Comparison of ENCODE assay signal across 22 cellular contexts in genomic region chr20:4261333-4262284, GRCh38. TPM values are rescaled to one million over a fixed set of nuclear protein-coding genes. Genes with fewer than 3 reads are reported as not detected.
DNase-seq lines count a peak whose midpoint lies in the region; ATAC-seq and TF ChIP-seq lines count a peak whose summit lies in the region.
"Had no signal": no experiment of that assay in that cellular context is flagged by ENCODE, and none has a peak within 500 bp of the region (broad histone marks: within the 10 kb centered on the region; RNA-seq: fewer than 3 reads in every experiment).

No MANE protein-coding gene starts in this region.

- no CpG with 5 or more reads among the region's 9 CpGs for WGBS in H9 (ENCODE audit: extremely low coverage, insufficient read length, low lambda C conversion rate)
- 81% methylated on average over 9 of the region's 9 CpGs for WGBS in sigmoid colon, 2 donors
- WGBS in right cardiac atrium = 81% methylated on average over 9 of the region's 9 CpGs

- H3K23ac ChIP-seq in H9 (ENCODE audit: insufficient read length, low read depth, low read length) = no peak overlapping the region

- H3K9me3 ChIP-seq in H9 (ENCODE audit: control insufficient read depth, low read depth, low read length) (no peaks in the 10 kb centered on the region), sigmoid colon (no peaks in the 10 kb centered on the region), right cardiac atrium (ENCODE audit: control insufficient read depth, low read length) (no peaks in the 10 kb centered on the region)
- H3K9me3 ChIP-seq: left ventricle myocardium inferior, right atrium auricular region, upper lobe of left lung had no signal

- no peak overlapping the region for H4K5ac ChIP-seq in H9 (ENCODE audit: insufficient read length, low read depth, low read length)

- no peak overlapping the region for H2AK5ac ChIP-seq in H9 (ENCODE audit: insufficient read length, low read length)

- no peak overlapping the region for H3K14ac ChIP-seq in H9 (ENCODE audit: insufficient read depth, low read length)

- H3K18ac ChIP-seq in H9 (ENCODE audit: insufficient read length, low read depth, low read length) = no peak overlapping the region

- no peak overlapping the region for H3T11ph ChIP-seq in H9 (ENCODE audit: low read length)

- H3K27ac ChIP-seq in H9 (ENCODE audit: insufficient read length, low read depth, low read length) (no peak overlapping the region), sigmoid colon (no peak overlapping the region), right cardiac atrium (ENCODE audit: low read length) (no peak overlapping the region)
- H3K27ac ChIP-seq: left ventricle myocardium inferior, right atrium auricular region, stomach, upper lobe of left lung had no signal

- no peaks in the 10 kb centered on the region for H3K36me3 ChIP-seq in sigmoid colon
- H3K36me3 ChIP-seq: left ventricle myocardium inferior, right atrium auricular region, stomach, upper lobe of left lung had no signal

- H4K8ac ChIP-seq in H9 (replicated peaks; ENCODE audit: insufficient read length, low read depth, low read length) = no peak overlapping the region

- no peaks in the 10 kb centered on the region for H3K23me2 ChIP-seq in H9 (ENCODE audit: insufficient read length, low read depth, low read length, poor library complexity, severe bottlenecking)

- H3K9me3 Mint-ChIP-seq in H9 = peaks cover 14 to 20% of the 10 kb centered on the region in 2 experiments

- no peaks in the 10 kb centered on the region for H3K27me3 ChIP-seq in H9 (ENCODE audit: insufficient read depth, low read length)
- no peaks in the 10 kb centered on the region for H3K27me3 ChIP-seq in sigmoid colon
- peaks cover 2% of the 10 kb centered on the region for H3K27me3 ChIP-seq in right cardiac atrium (ENCODE audit: control insufficient read depth, insufficient read depth)
- H3K27me3 ChIP-seq: right atrium auricular region, upper lobe of left lung had no signal

- no peak overlapping the region for H2BK15ac ChIP-seq in H9 (ENCODE audit: low read depth, low read length)

- H4K91ac ChIP-seq in H9 (ENCODE audit: insufficient read length, low read depth, low read length) = no peak overlapping the region

- H2AFZ ChIP-seq in H9 (ENCODE audit: low read length) = no peak overlapping the region

- H3K4me2 ChIP-seq in H9 (ENCODE audit: insufficient read depth, insufficient read length, low read length) = no peak overlapping the region

- H3K27me3 Mint-ChIP-seq in H9 (ENCODE audit: low read depth) = peaks cover 13% of the 10 kb centered on the region

- no peak overlapping the region for H3K4ac ChIP-seq in H9 (ENCODE audit: low read depth, low read length)

- no peak overlapping the region for H2BK12ac ChIP-seq in H9 (ENCODE audit: insufficient read length, low read depth, low read length)

- peaks cover 7% of the 10 kb centered on the region; the same call in 1 of the 2 replicates for H3K4me1 ChIP-seq in H9 (ENCODE audit: insufficient read depth, low read length)
- no peaks in the 10 kb centered on the region for H3K4me1 ChIP-seq in sigmoid colon
- H3K4me1 ChIP-seq in right cardiac atrium (ENCODE audit: control insufficient read depth, insufficient read depth, low read length) = no peaks in the 10 kb centered on the region
- H3K4me1 ChIP-seq: left ventricle myocardium inferior, right atrium auricular region, stomach, upper lobe of left lung had no signal

- H3K9ac ChIP-seq in H9 (ENCODE audit: extremely low read depth, insufficient read length, low read length) = no peak overlapping the region

- no peak for TF ChIP-seq EP300 in sigmoid colon (IDR thresholded peaks at IDR 0.05)

- intact Hi-C loops in sigmoid colon (cut with DNase I) = no loop called here
- intact Hi-C loops in right cardiac atrium (cut with DNase I) = no loop called here
- intact Hi-C loops in posterior vena cava (cut with DNase I) = no loop called here

- H3K56ac ChIP-seq in H9 (ENCODE audit: insufficient read length, low read depth, low read length) = no peak overlapping the region

- H2BK5ac ChIP-seq in H9 (ENCODE audit: insufficient read length, low read length) = no peak overlapping the region

- DNase-seq in AG04449 (ENCODE audit: low read depth, low spot score) (peak; percentile 12), H9 (no peak), amniotic epithelial cell (ENCODE audit: low read depth) (peak; percentile 21), fibroblast of the conjunctiva (ENCODE audit: low read depth) (peak; percentile 3), sigmoid colon (no peak), right cardiac atrium (no peak), posterior vena cava (ENCODE audit: low spot score) (no peak)
- no peak for DNase-seq in activated naive CD4-positive, alpha-beta T cell treated with anti-CD3 and anti-CD28 coated beads, Interleukin-2, amount 50 U/mL, for 16 hours
- DNase-seq: activated CD4-positive, CD25-positive, alpha-beta regulatory T cell; activated T-cell treated with anti-CD3 and anti-CD28 coated beads, Interleukin-2, amount 50 U/mL, for 48 hours; central memory CD4-positive, alpha-beta T cell; DMS79; endodermal cell; KG1; left ventricle myocardium inferior; NCI-H1092 treated with DMSO at 0.1 percent for 48 hours; NCI-H526; nucleus accumbens; stomach; upper lobe of left lung had no signal

- peaks cover 5 to 13% (median 12%) of the 10 kb centered on the region in 3 experiments for H3K36me3 Mint-ChIP-seq in H9 (ENCODE audit: insufficient read depth in 1 of 3, low read depth in 3 of 3)
- H3K36me3 Mint-ChIP-seq: activated naive CD8-positive, alpha-beta T cell had no signal

- TF ChIP-seq CTCF in AG04449 (IDR thresholded peaks at IDR 0.05; ENCODE audit: insufficient read depth, low read length, missing control alignments) (no peak), H9 (conservative IDR thresholded peaks at IDR 0.05) (no peak), sigmoid colon (IDR thresholded peaks at IDR 0.05) (no peak)

- peak overlapping the region in 2 of 3 experiments; percentile 9 to 60; a peak in 3 of 7 replicates for H3K27ac Mint-ChIP-seq in H9
- H3K27ac Mint-ChIP-seq: activated naive CD8-positive, alpha-beta T cell; endodermal cell had no signal

- no peaks in the 10 kb centered on the region for H3K79me1 ChIP-seq in H9 (ENCODE audit: insufficient read depth, low read depth, low read length, poor library complexity, severe bottlenecking)

- POLR2A ChIA-PET in AG04449 (lab: Yijun Ruan, JAX) = no interaction called here

- H3K4me3 ChIP-seq in AG04449 (ENCODE audit: low read depth, low read length) (no peak overlapping the region), sigmoid colon (no peak overlapping the region), right cardiac atrium (ENCODE audit: low read length) (no peak overlapping the region)
- H3K4me3 ChIP-seq: left ventricle myocardium inferior, right atrium auricular region, stomach, upper lobe of left lung had no signal

- peak overlapping the region in 1 of 2 experiments; percentile 12; a peak in 2 of 5 replicates for H3K4me3 Mint-ChIP-seq in H9
- H3K4me3 Mint-ChIP-seq: activated naive CD8-positive, alpha-beta T cell; endodermal cell had no signal

- no peak overlapping the region for H2BK20ac ChIP-seq in H9 (ENCODE audit: low read depth, low read length, poor library complexity, severe bottlenecking)

- no peak overlapping the region for H2BK120ac ChIP-seq in H9 (ENCODE audit: low read depth, low read length, poor library complexity, severe bottlenecking)

- ATAC-seq in right cardiac atrium = no peak

- no peaks in the 10 kb centered on the region for H4K20me1 ChIP-seq in H9 (ENCODE audit: control insufficient read depth, insufficient read depth, insufficient read length)

- H3K4me1 Mint-ChIP-seq in H9 = peaks cover 26 to 43% of the 10 kb centered on the region in 2 experiments

- TF ChIP-seq POLR2A in sigmoid colon (IDR thresholded peaks at IDR 0.05) = no peak

- CTCF ChIA-PET in AG04449 (lab: Yijun Ruan, JAX) = interaction anchor here (1.3 to 1.6 kb wide), 3 partner anchors 19 to 333 kb away, joined by 3 to 6 read pairs (median 3); no protein-coding TSS in a partner anchor

- no peaks in the 10 kb centered on the region for H3K79me2 ChIP-seq in H9 (ENCODE audit: insufficient read depth, low read length)

RNA-seq across cellular contexts. Expression of gene ADRA1D, which starts 12.5 kb away (rescaled TPM):
- total RNA-seq in H9 (2021) (0.50 and 0.86 TPM in 2 replicates), sigmoid colon (1 to 10 TPM in 2 of 4 donors, under 1 TPM in 2; 0.66 to 3.6 (median 1.0) TPM), right cardiac atrium (under 1 TPM in 1 of 4 donors, not detected in 3; 0.09 TPM), posterior vena cava (1 to 10 TPM; 1.2 to 1.4 TPM)
- polyA plus RNA-seq in sigmoid colon (under 1 TPM in 1 of 3 donors, not detected in 2; 0.35 TPM), right cardiac atrium (0.05 TPM)
- total RNA-seq: endodermal cell, right atrium auricular region had no signal

Comparison
In these comparisons a context has a peak if more than half of its experiments do, and no peak if none do; other contexts are left out.
1. DNase-seq: peak in AG04449 (single experiment), amniotic epithelial cell (single experiment) and fibroblast of the conjunctiva (single experiment); none in H9 (single experiment), sigmoid colon (single experiment), right cardiac atrium (0 of 3), posterior vena cava (single experiment) and activated naive CD4-positive, alpha-beta T cell treated with anti-CD3 and anti-CD28 coated beads, Interleukin-2, amount 50 U/mL, for 16 hours (single experiment).